In the genomic region with DNA sequence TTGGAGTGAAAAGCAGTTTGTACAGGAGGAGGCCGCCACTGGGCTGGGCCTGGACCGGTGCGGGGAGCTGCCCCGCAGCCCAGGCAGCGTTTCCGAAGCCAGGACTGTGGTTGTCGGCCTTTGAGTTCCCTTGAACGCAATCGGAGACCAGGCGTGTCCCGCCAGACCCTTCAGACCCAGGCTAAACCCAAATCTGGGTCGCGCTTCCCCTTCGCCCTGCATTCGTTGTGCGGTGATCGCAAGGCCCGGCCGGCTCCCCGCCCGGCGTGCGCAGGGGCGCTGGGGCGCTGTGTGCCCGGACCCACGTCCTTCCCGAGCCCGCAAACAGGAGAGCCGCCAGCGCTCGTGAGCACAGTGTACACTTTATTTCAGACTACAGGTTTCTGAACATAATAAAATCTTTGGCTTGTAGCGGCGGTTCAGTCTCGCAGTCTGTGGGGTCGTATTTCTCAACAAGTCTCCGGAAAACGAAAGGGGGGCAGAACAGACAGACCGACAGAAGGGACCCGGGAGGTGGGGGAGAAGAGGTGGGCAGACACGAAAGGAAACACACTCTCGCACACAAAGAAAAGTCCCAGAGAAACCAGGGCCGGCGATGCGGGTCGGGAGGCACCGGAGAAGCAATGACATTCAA, we compare ENCODE assay signal across 15 cellular contexts. TPM values are rescaled to one million over a fixed set of nuclear protein-coding genes. Genes with fewer than 3 reads are reported as not detected.
DNase-seq lines count a peak whose midpoint lies in the region; ATAC-seq and TF ChIP-seq lines count a peak whose summit lies in the region.
"Had no signal": no experiment of that assay in that cellular context is flagged by ENCODE, and none has a peak within 500 bp of the region (broad histone marks: within the 10 kb centered on the region; RNA-seq: fewer than 3 reads in every experiment).

No MANE protein-coding gene starts in this region.

- H2BK5ac ChIP-seq in mesendoderm (ENCODE audit: low read length) = no peak overlapping the region

- H4K8ac ChIP-seq in mesendoderm (ENCODE audit: low read depth, low read length) = no peak overlapping the region

- no peak overlapping the region for H3K18ac ChIP-seq in mesendoderm (ENCODE audit: low read length)

- H3K4me3 ChIP-seq in mesendoderm (ENCODE audit: low read length) = no peak overlapping the region
- peak overlapping the region; percentile 52 to 62 for H3K4me3 ChIP-seq in stomach smooth muscle (ENCODE audit: low read length in 2 of 2)
- no peak overlapping the region for H3K4me3 ChIP-seq in PC-9
- H3K4me3 ChIP-seq: GM23248 had no signal

- H3K4me1 ChIP-seq in mesendoderm (ENCODE audit: control insufficient read depth, low read depth, low read length) (peaks cover 5% of the 10 kb centered on the region), stomach smooth muscle (ENCODE audit: control insufficient read depth, insufficient read depth, low read length) (peaks cover 13% of the 10 kb centered on the region), PC-9 (replicated peaks; ENCODE audit: insufficient read depth) (no peaks in the 10 kb centered on the region)

- H4K20me1 ChIP-seq in PC-9 (ENCODE audit: insufficient read depth) = no peaks in the 10 kb centered on the region

- H3K9me2 ChIP-seq in PC-9 (ENCODE audit: insufficient read depth) = no peaks in the 10 kb centered on the region

- no peak overlapping the region for H2BK120ac ChIP-seq in mesendoderm (ENCODE audit: low read depth, low read length)

- H3K36me3 ChIP-seq in mesendoderm (ENCODE audit: control insufficient read depth, insufficient read depth, low read length) (no peaks in the 10 kb centered on the region), stomach smooth muscle (ENCODE audit: control insufficient read depth in 2 of 2, insufficient read depth in 2 of 2, low read length in 2 of 2) (no peaks in the 10 kb centered on the region), PC-9 (ENCODE audit: low read depth) (no peaks in the 10 kb centered on the region)

- no peak overlapping the region for H2AK5ac ChIP-seq in mesendoderm (ENCODE audit: low read length)

- H3K79me1 ChIP-seq in mesendoderm (ENCODE audit: low read length) = no peaks in the 10 kb centered on the region

- H2AFZ ChIP-seq in PC-9 = no peak overlapping the region
- H2AFZ ChIP-seq: GM23248 had no signal

- H3K27me3 ChIP-seq in mesendoderm (ENCODE audit: insufficient read depth, low read length, poor library complexity) = peaks cover 91% of the 10 kb centered on the region
- H3K27me3 ChIP-seq in stomach smooth muscle (ENCODE audit: control insufficient read depth in 1 of 2, insufficient read depth in 2 of 2, low read length in 2 of 2) = peaks cover 83 to 91% of the 10 kb centered on the region in 2 donors
- peaks cover 82% of the 10 kb centered on the region for H3K27me3 ChIP-seq in PC-9 (ENCODE audit: insufficient read depth, low read depth)

- no peak overlapping the region for H4K5ac ChIP-seq in mesendoderm (ENCODE audit: low read length)

- intact Hi-C loops in PC-9 (cut with micrococcal nuclease; ENCODE audit: unreplicated experiment) = no loop called here

- no CpG with 5 or more reads among the region's 47 CpGs for WGBS in mesendoderm (ENCODE audit: extremely low coverage, insufficient coverage, low lambda C conversion rate)

- H3K9ac ChIP-seq in mesendoderm (ENCODE audit: low read length) = no peak overlapping the region
- H3K9ac ChIP-seq in stomach smooth muscle (ENCODE audit: low read length in 2 of 2) = peak overlapping the region in 1 of 2 donors; percentile 12
- H3K9ac ChIP-seq: GM23248 had no signal

- no peaks in the 10 kb centered on the region for H3K9me3 Mint-ChIP-seq in activated T-cell treated with anti-CD3 and anti-CD28 coated beads, Interleukin-2, amount 50 U/mL, for 4 hours

- H3K79me2 ChIP-seq in mesendoderm (ENCODE audit: control insufficient read depth, insufficient read depth, low read length) (no peaks in the 10 kb centered on the region), PC-9 (ENCODE audit: low read depth) (no peaks in the 10 kb centered on the region)

- no peak overlapping the region for H3K27ac ChIP-seq in mesendoderm (ENCODE audit: low read depth, low read length)
- no peak overlapping the region for H3K27ac ChIP-seq in stomach smooth muscle (ENCODE audit: low read length)
- H3K27ac ChIP-seq in PC-9 = no peak overlapping the region
- H3K27ac ChIP-seq: GM23248, HL-60 had no signal

- H3K36me3 Mint-ChIP-seq in activated T-cell treated with anti-CD3 and anti-CD28 coated beads, Interleukin-2, amount 50 U/mL, for 4 hours (ENCODE audit: insufficient read depth) = no peaks in the 10 kb centered on the region

- POLR2A ChIA-PET in PC-9 (lab: Charles Lee; ENCODE audit: unreplicated experiment) = no interaction called here

- no peak for ATAC-seq in activated T-cell treated with anti-CD3 and anti-CD28 coated beads, Interleukin-2, amount 50 U/mL, for 4 hours
- no peak for ATAC-seq in HG02938 (IDR thresholded peaks at IDR 0.05; ENCODE audit: unreplicated experiment)

- H3F3A ChIP-seq in PC-9 (ENCODE audit: insufficient read depth, low read depth) = no peaks in the 10 kb centered on the region

- no peak overlapping the region for H3K56ac ChIP-seq in mesendoderm (ENCODE audit: low read length)

- no peak for TF ChIP-seq CTCF in PC-9 (conservative IDR thresholded peaks at IDR 0.05)

- peak overlapping the region; percentile 82 for H3K4me3 Mint-ChIP-seq in activated T-cell treated with anti-CD3 and anti-CD28 coated beads, Interleukin-2, amount 50 U/mL, for 4 hours

- H3K9me3 ChIP-seq in stomach smooth muscle (ENCODE audit: control insufficient read depth in 2 of 2, low read length in 2 of 2) (no peaks in the 10 kb centered on the region), PC-9 (ENCODE audit: insufficient read depth, low read depth) (no peaks in the 10 kb centered on the region)

- CTCF ChIA-PET in PC-9 (lab: Charles Lee) = no interaction called here

- BruUV-seq in PC-9 (replicated peaks; lab: Mats Ljungman, UMichigan) = no TSS peak

- no peak overlapping the region for H3K23ac ChIP-seq in mesendoderm (ENCODE audit: low read length)

- H2BK15ac ChIP-seq in mesendoderm (replicated peaks; ENCODE audit: low read depth) = no peak overlapping the region

- no peak for DNase-seq in activated T-cell treated with anti-CD3 and anti-CD28 coated beads, Interleukin-2, amount 50 U/mL, for 4 hours
- DNase-seq in activated T-cell treated with anti-CD3 and anti-CD28 coated beads, Interleukin-2, amount 50 U/mL, for 48 hours = no peak
- peak; percentile 49 for DNase-seq in astrocyte of the hippocampus (ENCODE audit: low read depth, low spot score)
- DNase-seq in mesendoderm = peak; percentile 23
- DNase-seq in PC-9 = no peak
- DNase-seq in A172 (ENCODE audit: low spot score) = no peak
- DNase-seq: GM23248; NCI-H1694 treated with DMSO at 0.1 percent for 48 hours; SHP77 treated with DMSO at 0.1 percent for 48 hours; stimulated activated CD4-positive, alpha-beta T cell treated with anti-CD3 and anti-CD28 coated beads, Interleukin-4, amount 100 ng/mL, for 4 hours had no signal

- no peak overlapping the region for H3K4ac ChIP-seq in mesendoderm (ENCODE audit: low read depth, low read length)

- H3K4me1 Mint-ChIP-seq in activated T-cell treated with anti-CD3 and anti-CD28 coated beads, Interleukin-2, amount 50 U/mL, for 4 hours (ENCODE audit: low read depth) = peaks cover 26% of the 10 kb centered on the region

- H3K4me2 ChIP-seq in mesendoderm (ENCODE audit: low read length) = no peak overlapping the region
- H3K4me2 ChIP-seq in PC-9 = no peak overlapping the region

- H3K27me3 Mint-ChIP-seq in activated T-cell treated with anti-CD3 and anti-CD28 coated beads, Interleukin-2, amount 50 U/mL, for 4 hours (ENCODE audit: low read depth) = peaks cover 82% of the 10 kb centered on the region

RNA-seq across cellular contexts. Expression of a gene that starts 5.5 kb away (rescaled TPM):
- total RNA-seq in activated T-cell treated with anti-CD3 and anti-CD28 coated beads, Interleukin-2, amount 50 U/mL, for 4 hours = not detected
- polyA plus RNA-seq in mesendoderm (2013, experiment 1 of 2) = 0.01 TPM
- polyA plus RNA-seq in mesendoderm (2013, experiment 2 of 2) = not detected
- total RNA-seq in PC-9 (2021) = not detected in 2 replicates
- total RNA-seq in A172 (2014; rRNA removed; shearing (Covaris generic)) = 1.0 and 2.0 TPM in 2 replicates
- total RNA-seq: liver had no signal
- polyA plus RNA-seq: BJ, liver had no signal

Comparison
In these comparisons a context has a peak if more than half of its experiments do, and no peak if none do; other contexts are left out.
1. DNase-seq: peak in astrocyte of the hippocampus (single experiment) and mesendoderm (single experiment); none in activated T-cell treated with anti-CD3 and anti-CD28 coated beads, Interleukin-2, amount 50 U/mL, for 4 hours (single experiment), activated T-cell treated with anti-CD3 and anti-CD28 coated beads, Interleukin-2, amount 50 U/mL, for 48 hours (0 of 2), PC-9 (0 of 2) and A172 (single experiment).
2. H3K4me3 ChIP-seq: peak in stomach smooth muscle (2 of 2); none in mesendoderm (single experiment) and PC-9 (single experiment).